In the genomic region with DNA sequence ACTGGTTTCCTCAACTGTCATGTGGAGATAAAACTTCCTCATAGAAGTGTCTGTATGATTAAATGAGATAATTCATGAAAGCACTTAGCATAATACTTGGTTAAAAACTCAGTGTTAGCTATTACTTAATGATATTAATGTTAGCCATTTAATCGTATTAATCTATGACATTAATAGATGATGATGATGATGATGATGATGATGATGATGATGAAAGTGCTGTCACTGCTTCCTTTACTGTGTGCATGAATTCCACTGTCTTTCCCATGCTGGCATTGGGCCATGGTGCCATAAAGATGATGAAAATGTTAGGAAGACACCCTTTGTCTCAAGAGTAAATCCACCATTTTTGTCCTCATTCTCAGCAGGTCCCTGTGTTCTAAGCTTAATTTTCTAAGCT, we compare ENCODE assay signal across 27 cellular contexts.
"Had no signal": no experiment of that assay in that cellular context is flagged by ENCODE, and none has a peak within 500 bp of the region (broad histone marks: within the 10 kb centered on the region; RNA-seq: fewer than 3 reads in every experiment).

No MANE protein-coding gene starts in this region.

- H3K4me3 Mint-ChIP-seq: activated CD4-positive, alpha-beta T cell treated with anti-CD3 and anti-CD28 coated beads for 36 hours; activated CD8-positive, alpha-beta memory T cell treated with anti-CD3 and anti-CD28 coated beads, Interleukin-2, amount 10 ng/mL, durations not matched to agents 7 days and 5 days; activated CD8-positive, alpha-beta T cell treated with anti-CD3 and anti-CD28 coated beads, Interleukin-2, amount 10 ng/mL, durations not matched to agents 7 days and 5 days; activated naive CD4-positive, alpha-beta T cell treated with anti-CD3 and anti-CD28 coated beads, Interleukin-2, amount 50 U/mL, for 24 hours; activated naive CD8-positive, alpha-beta T cell treated with anti-CD3 and anti-CD28 coated beads, Interleukin-2, amount 50 U/mL, for 24 hours; central memory CD8-positive, alpha-beta T cell; naive thymus-derived CD8-positive, alpha-beta T cell; neural crest cell; stimulated activated effector memory CD8-positive, alpha-beta T cell treated with anti-CD3 and anti-CD28 coated beads, Interleukin-12 subunit alpha, Interleukin-12 subunit beta, amount 100 ng/mL, for 72 hours; stimulated activated naive CD8-positive, alpha-beta T cell treated with anti-CD3 and anti-CD28 coated beads, Interleukin-15, Interleukin-2, amounts not matched to agents 100 ng/mL and 50 ng/mL, for 24 hours; T-helper 2 cell treated with Interferon-gamma antibody and Interleukin-4, amounts not matched to agents 5 μg/mL and 100 μg/mL, for 36 hours had no signal

- ATAC-seq: activated CD4-positive, alpha-beta T cell treated with anti-CD3 and anti-CD28 coated beads for 36 hours; activated CD8-positive, alpha-beta memory T cell treated with anti-CD3 and anti-CD28 coated beads, Interleukin-2, amount 10 ng/mL, durations not matched to agents 7 days and 5 days; activated CD8-positive, alpha-beta T cell treated with anti-CD3 and anti-CD28 coated beads, Interleukin-2, amount 10 ng/mL, durations not matched to agents 7 days and 5 days; activated naive CD8-positive, alpha-beta T cell treated with anti-CD3 and anti-CD28 coated beads, Interleukin-2, amount 50 U/mL, for 24 hours; left colon; naive thymus-derived CD8-positive, alpha-beta T cell; stimulated activated effector memory CD8-positive, alpha-beta T cell treated with anti-CD3 and anti-CD28 coated beads, Interleukin-12 subunit alpha, Interleukin-12 subunit beta, amount 100 ng/mL, for 72 hours had no signal

- H3K9me3 Mint-ChIP-seq: activated naive CD4-positive, alpha-beta T cell treated with anti-CD3 and anti-CD28 coated beads, Interleukin-2, amount 50 U/mL, for 24 hours; activated naive CD8-positive, alpha-beta T cell treated with anti-CD3 and anti-CD28 coated beads, Interleukin-2, amount 50 U/mL, for 24 hours; activated T-helper 2 cell treated with anti-CD3 and anti-CD28 coated beads, Interferon-gamma antibody, Interleukin-2, Interleukin-4, amounts not matched to agents 10 μg/mL and 5 μg/mL and 100 μg/mL, durations not matched to agents 14 hours and 24 hours and 36 hours; central memory CD8-positive, alpha-beta T cell; naive thymus-derived CD8-positive, alpha-beta T cell; neural crest cell; stimulated activated effector memory CD8-positive, alpha-beta T cell treated with anti-CD3 and anti-CD28 coated beads, Interleukin-12 subunit alpha, Interleukin-12 subunit beta, amount 100 ng/mL, for 72 hours; stimulated activated naive CD8-positive, alpha-beta T cell treated with anti-CD3 and anti-CD28 coated beads, Interleukin-15, Interleukin-2, amounts not matched to agents 100 ng/mL and 50 ng/mL, for 24 hours; T-helper 2 cell treated with Interferon-gamma antibody and Interleukin-4, amounts not matched to agents 5 μg/mL and 100 μg/mL, for 36 hours had no signal

- H3K79me2 ChIP-seq: hepatocyte, parathyroid adenoma had no signal

- H3K4me1 Mint-ChIP-seq: activated CD4-positive, alpha-beta T cell treated with anti-CD3 and anti-CD28 coated beads for 36 hours; activated CD8-positive, alpha-beta memory T cell treated with anti-CD3 and anti-CD28 coated beads, Interleukin-2, amount 10 ng/mL, durations not matched to agents 7 days and 5 days; activated naive CD4-positive, alpha-beta T cell treated with anti-CD3 and anti-CD28 coated beads, Interleukin-2, amount 50 U/mL, for 24 hours; activated naive CD8-positive, alpha-beta T cell treated with anti-CD3 and anti-CD28 coated beads, Interleukin-2, amount 50 U/mL, for 24 hours; central memory CD8-positive, alpha-beta T cell; neural crest cell; stimulated activated effector memory CD8-positive, alpha-beta T cell treated with anti-CD3 and anti-CD28 coated beads, Interleukin-12 subunit alpha, Interleukin-12 subunit beta, amount 100 ng/mL, for 72 hours had no signal

- H3K27me3 Mint-ChIP-seq: activated CD4-positive, alpha-beta T cell treated with anti-CD3 and anti-CD28 coated beads for 36 hours; activated CD8-positive, alpha-beta memory T cell treated with anti-CD3 and anti-CD28 coated beads, Interleukin-2, amount 10 ng/mL, durations not matched to agents 7 days and 5 days; activated naive CD4-positive, alpha-beta T cell treated with anti-CD3 and anti-CD28 coated beads, Interleukin-2, amount 50 U/mL, for 24 hours; activated naive CD8-positive, alpha-beta T cell treated with anti-CD3 and anti-CD28 coated beads, Interleukin-2, amount 50 U/mL, for 24 hours; central memory CD8-positive, alpha-beta T cell; naive thymus-derived CD8-positive, alpha-beta T cell; stimulated activated naive CD8-positive, alpha-beta T cell treated with anti-CD3 and anti-CD28 coated beads, Interleukin-15, Interleukin-2, amounts not matched to agents 100 ng/mL and 50 ng/mL, for 24 hours had no signal

- H2AFZ ChIP-seq: hepatocyte, parathyroid adenoma had no signal

- H3K27me3 ChIP-seq: esophagus muscularis mucosa, hepatocyte, right atrium auricular region had no signal

- H3K9ac ChIP-seq: parathyroid adenoma had no signal

- H3K9me3 ChIP-seq: esophagus muscularis mucosa, right atrium auricular region, thoracic aorta had no signal

- H3K27ac ChIP-seq: esophagus muscularis mucosa, hepatocyte, parathyroid adenoma, right atrium auricular region, thoracic aorta had no signal

- DNase-seq: activated CD4-positive, alpha-beta T cell treated with anti-CD3 and anti-CD28 coated beads for 36 hours; activated CD4-positive, CD25-positive, alpha-beta regulatory T cell; activated CD8-positive, alpha-beta memory T cell treated with anti-CD3 and anti-CD28 coated beads, Interleukin-2, amount 10 ng/mL, durations not matched to agents 7 days and 5 days; activated CD8-positive, alpha-beta T cell treated with anti-CD3 and anti-CD28 coated beads, Interleukin-2, amount 10 ng/mL, durations not matched to agents 7 days and 5 days; activated naive CD8-positive, alpha-beta T cell treated with anti-CD3 and anti-CD28 coated beads, Interleukin-2, amount 50 U/mL, for 24 hours; activated T-cell treated with anti-CD3 and anti-CD28 coated beads, Interleukin-2, amount 50 U/mL, for 48 hours; dermis blood vessel endothelial cell; effector CD4-positive, alpha-beta T cell; islet precursor cell; left colon; naive thymus-derived CD8-positive, alpha-beta T cell; nucleus accumbens; stimulated activated CD4-positive, alpha-beta T cell treated with anti-CD3 and anti-CD28 coated beads, Interleukin-12 subunit alpha, Interleukin-12 subunit beta, amount 100 ng/mL, for 4 hours; stimulated activated CD4-positive, alpha-beta T cell treated with anti-CD3 and anti-CD28 coated beads, Interleukin-4, amount 100 ng/mL, for 24 hours; T-helper 1 cell had no signal

- H3K4me1 ChIP-seq: esophagus muscularis mucosa, parathyroid adenoma, right atrium auricular region had no signal

- H3K4me3 ChIP-seq: esophagus muscularis mucosa, hepatocyte, right atrium auricular region, thoracic aorta had no signal

- H3K4me2 ChIP-seq: hepatocyte had no signal

- H3K27ac Mint-ChIP-seq: activated CD4-positive, alpha-beta T cell treated with anti-CD3 and anti-CD28 coated beads for 36 hours; activated CD8-positive, alpha-beta memory T cell treated with anti-CD3 and anti-CD28 coated beads, Interleukin-2, amount 10 ng/mL, durations not matched to agents 7 days and 5 days; activated CD8-positive, alpha-beta T cell treated with anti-CD3 and anti-CD28 coated beads, Interleukin-2, amount 10 ng/mL, durations not matched to agents 7 days and 5 days; activated naive CD4-positive, alpha-beta T cell treated with anti-CD3 and anti-CD28 coated beads, Interleukin-2, amount 50 U/mL, for 24 hours; activated naive CD8-positive, alpha-beta T cell treated with anti-CD3 and anti-CD28 coated beads, Interleukin-2, amount 50 U/mL, for 24 hours; activated T-helper 2 cell treated with anti-CD3 and anti-CD28 coated beads, Interferon-gamma antibody, Interleukin-2, Interleukin-4, amounts not matched to agents 10 μg/mL and 5 μg/mL and 100 μg/mL, durations not matched to agents 14 hours and 24 hours and 36 hours; naive thymus-derived CD8-positive, alpha-beta T cell; stimulated activated effector memory CD8-positive, alpha-beta T cell treated with anti-CD3 and anti-CD28 coated beads, Interleukin-12 subunit alpha, Interleukin-12 subunit beta, amount 100 ng/mL, for 72 hours; stimulated activated naive CD8-positive, alpha-beta T cell treated with anti-CD3 and anti-CD28 coated beads, Interleukin-15, Interleukin-2, amounts not matched to agents 100 ng/mL and 50 ng/mL, for 24 hours; T-helper 2 cell treated with Interferon-gamma antibody and Interleukin-4, amounts not matched to agents 5 μg/mL and 100 μg/mL, for 36 hours had no signal

- H3K36me3 ChIP-seq: thoracic aorta had no signal
